21 cellular contexts compared by ENCODE assay signal in genomic region chr6:27370391-27370790, GRCh38. TPM values are rescaled to one million over a fixed set of nuclear protein-coding genes. Genes with fewer than 3 reads are reported as not detected.
A peak's percentile ranks its signal among the peaks of the same experiment; 100 is the strongest.
DNase-seq lines count a peak whose midpoint lies in the region; FAIRE-seq and TF ChIP-seq lines count a peak whose summit lies in the region.
"Had no signal": no experiment of that assay in that cellular context is flagged by ENCODE, and none has a peak within 500 bp of the region (broad histone marks: within the 10 kb centered on the region; RNA-seq: fewer than 3 reads in every experiment).

No MANE protein-coding gene starts in this region.

- H3K79me2 ChIP-seq in MM.1S (ENCODE audit: low read length), result no peaks in the 10 kb centered on the region

- H3K4me1 ChIP-seq in MM.1S (ENCODE audit: low read length), result no peaks in the 10 kb centered on the region

- H4K20me1 ChIP-seq in MM.1S (ENCODE audit: insufficient read depth, low read length), result no peaks in the 10 kb centered on the region

- no peak overlapping the region for H3K9ac ChIP-seq in MM.1S (ENCODE audit: low read length)

- no peak overlapping the region for H3K4me2 ChIP-seq in MM.1S (ENCODE audit: low read depth, low read length)
- H3K4me2 ChIP-seq: GM23338 had no signal

- H2AFZ ChIP-seq in MM.1S (ENCODE audit: low read length), result no peak overlapping the region
- H2AFZ ChIP-seq: GM23338 had no signal

- no peak for FAIRE-seq in frontal cortex (lab: Jason Lieb, UNC)
- FAIRE-seq: GM12878, GM19239 had no signal

- TF ChIP-seq CTCF in MM.1S (IDR thresholded peaks at IDR 0.05; ENCODE audit: low read length), result no peak

- no peaks in the 10 kb centered on the region for H3K27me3 ChIP-seq in MM.1S (replicated peaks; ENCODE audit: insufficient read depth, low read length)

- DNase-seq in ELR (ENCODE audit: low read depth), result peak; percentile 10
- peak; percentile 55 for DNase-seq in RPMI7951 (ENCODE audit: low read depth)
- DNase-seq in kidney tubule cell (ENCODE audit: low spot score), result peak; percentile 31
- DNase-seq in T-helper 9 cell, result no peak
- DNase-seq in frontal cortex (ENCODE audit: low spot score in 2 of 2), result no peak
- DNase-seq in MM.1S, result no peak
- DNase-seq: C1 segment of cervical spinal cord; Calu3; CD4-positive, alpha-beta memory T cell; COR-L47; DMS53; DMS79 treated with DMSO at 0.1 percent for 48 hours; GDM1; H9 had no signal

- H3K27ac ChIP-seq in MM.1S (ENCODE audit: low read length), result no peak overlapping the region

- H3K9me3 ChIP-seq in MM.1S (replicated peaks; ENCODE audit: insufficient read depth, low read length), result no peaks in the 10 kb centered on the region

- H3K9me2 ChIP-seq in MM.1S (replicated peaks; ENCODE audit: insufficient read depth, low read length), result no peaks in the 10 kb centered on the region

- no peaks in the 10 kb centered on the region for H3F3A ChIP-seq in MM.1S (ENCODE audit: insufficient read depth, low read length)

- no peak overlapping the region for H3K4me3 ChIP-seq in MM.1S (ENCODE audit: low read length)
- H3K4me3 ChIP-seq: GM12878, GM23338 had no signal

- no peaks in the 10 kb centered on the region for H3K36me3 ChIP-seq in MM.1S (replicated peaks; ENCODE audit: insufficient read depth, low read length)

RNA-seq across cellular contexts. Expression of gene ZNF391, which starts 18.2 kb away (rescaled TPM):
- total RNA-seq in RPMI7951 (2014; rRNA removed; shearing (Covaris generic)), result 2.5 and 3.7 TPM in 2 replicates
- total RNA-seq in frontal cortex, result 2.9 TPM

RNA-seq across cellular contexts. Expression of gene POM121L2, which starts 58.3 kb away (rescaled TPM):
- total RNA-seq in RPMI7951 (2014; rRNA removed; shearing (Covaris generic)), result 0.12 TPM in 1 of 2 replicates, not detected in the other
- total RNA-seq in frontal cortex, result not detected
- total RNA-seq: A172; A673; Calu3; CD4-positive, alpha-beta memory T cell; Daoy; GM12878; H4; H9 had no signal

Comparison
In these comparisons a context has a peak if more than half of its experiments do, and no peak if none do; other contexts are left out.
1. DNase-seq: peak in ELR (single experiment), RPMI7951 (single experiment) and kidney tubule cell (single experiment); none in T-helper 9 cell (single experiment), frontal cortex (0 of 2) and MM.1S (single experiment).